ENCODE assay signal across 2 cellular contexts in the genomic region with DNA sequence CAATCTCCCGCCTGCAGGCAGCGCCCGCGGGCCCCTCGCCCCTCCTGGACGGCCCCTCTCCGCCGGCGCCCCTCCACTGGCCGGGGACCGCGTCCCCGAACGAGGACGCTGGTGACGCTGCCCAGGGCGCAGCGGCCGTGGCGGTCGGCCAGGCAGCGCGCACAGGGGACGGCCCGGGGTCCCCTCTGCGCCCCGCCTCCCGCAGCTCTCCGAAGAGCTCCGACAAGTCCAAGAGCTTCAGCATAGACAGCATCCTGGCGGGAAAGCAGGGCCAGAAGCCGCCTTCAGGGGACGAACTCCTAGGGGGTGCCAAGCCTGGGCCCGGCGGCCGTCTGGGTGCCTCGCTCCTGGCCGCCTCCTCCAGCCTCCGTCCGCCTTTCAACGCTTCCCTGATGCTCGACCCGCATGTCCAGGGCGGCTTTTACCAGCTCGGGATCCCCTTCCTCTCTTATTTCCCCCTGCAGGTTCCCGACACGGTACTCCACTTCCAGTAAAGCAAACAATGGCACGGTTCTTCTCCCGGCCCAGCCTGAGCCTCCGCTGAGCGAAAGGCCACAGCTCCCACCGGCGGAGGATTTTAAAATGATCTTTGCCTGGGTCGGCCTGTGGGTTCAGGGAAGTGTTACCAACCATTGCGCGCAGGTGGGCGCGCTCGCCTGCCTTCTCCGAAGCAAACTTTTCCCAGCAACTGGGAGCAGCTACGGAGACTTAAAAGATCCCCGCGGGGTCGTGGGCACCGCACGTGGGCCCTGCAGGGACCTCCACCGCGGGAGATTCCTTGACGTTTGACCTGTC.
TF ChIP-seq lines count a peak whose summit lies in the region.

No MANE protein-coding gene starts in this region.

TF ChIP-seq in SK-N-SH, 30 proteins besides CTCF, POLR2A, EP300 and RAD21 (continued from another document):
- TF ChIP-seq, protein P1, sequence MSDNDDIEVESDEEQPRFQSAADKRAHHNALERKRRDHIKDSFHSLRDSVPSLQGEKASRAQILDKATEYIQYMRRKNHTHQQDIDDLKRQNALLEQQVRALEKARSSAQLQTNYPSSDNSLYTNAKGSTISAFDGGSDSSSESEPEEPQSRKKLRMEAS (IDR thresholded peaks at IDR 0.05; ENCODE audit: low read depth) = no peak
- TF ChIP-seq NRF1 (IDR thresholded peaks at IDR 0.05; ENCODE audit: low read depth, low read length) (no peak), SIN3A (IDR thresholded peaks at IDR 0.05; ENCODE audit: borderline replicate concordance, low read depth, low read length) (no peak), POLR2AphosphoS5 (IDR thresholded peaks at IDR 0.05; ENCODE audit: low read depth, low read length) (no peak), NFIC (IDR thresholded peaks at IDR 0.05; ENCODE audit: borderline replicate concordance) (no peak), RFX5 (IDR thresholded peaks at IDR 0.05; ENCODE audit: low read length) (no peak), SMC3 (IDR thresholded peaks at IDR 0.05; ENCODE audit: low read depth, low read length) (no peak), TCF12 (IDR thresholded peaks at IDR 0.05) (no peak), USF2 (IDR thresholded peaks at IDR 0.05; ENCODE audit: borderline replicate concordance, low read depth, low read length) (no peak)

TF ChIP-seq in SK-N-SH treated with all-trans-retinoic acid at 6 μM for 48 hours, 23 proteins besides CTCF, POLR2A, EP300 and RAD21 (continued from another document):
- TF ChIP-seq, protein P2, sequence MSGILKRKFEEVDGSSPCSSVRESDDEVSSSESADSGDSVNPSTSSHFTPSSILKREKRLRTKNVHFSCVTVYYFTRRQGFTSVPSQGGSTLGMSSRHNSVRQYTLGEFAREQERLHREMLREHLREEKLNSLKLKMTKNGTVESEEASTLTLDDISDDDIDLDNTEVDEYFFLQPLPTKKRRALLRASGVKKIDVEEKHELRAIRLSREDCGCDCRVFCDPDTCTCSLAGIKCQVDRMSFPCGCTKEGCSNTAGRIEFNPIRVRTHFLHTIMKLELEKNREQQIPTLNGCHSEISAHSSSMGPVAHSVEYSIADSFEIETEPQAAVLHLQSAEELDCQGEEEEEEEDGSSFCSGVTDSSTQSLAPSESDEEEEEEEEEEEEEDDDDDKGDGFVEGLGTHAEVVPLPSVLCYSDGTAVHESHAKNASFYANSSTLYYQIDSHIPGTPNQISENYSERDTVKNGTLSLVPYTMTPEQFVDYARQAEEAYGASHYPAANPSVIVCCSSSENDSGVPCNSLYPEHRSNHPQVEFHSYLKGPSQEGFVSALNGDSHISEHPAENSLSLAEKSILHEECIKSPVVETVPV (CRISPR knock-in tag; IDR thresholded peaks at IDR 0.05) = no peak
- no peak for TF ChIP-seq ZNF70 (CRISPR knock-in tag; IDR thresholded peaks at IDR 0.05)
TF ChIP-seq in SK-N-SH treated with all-trans-retinoic acid at 6 μM for 48 hours: peak in this region for 0.
